In the genomic region with DNA sequence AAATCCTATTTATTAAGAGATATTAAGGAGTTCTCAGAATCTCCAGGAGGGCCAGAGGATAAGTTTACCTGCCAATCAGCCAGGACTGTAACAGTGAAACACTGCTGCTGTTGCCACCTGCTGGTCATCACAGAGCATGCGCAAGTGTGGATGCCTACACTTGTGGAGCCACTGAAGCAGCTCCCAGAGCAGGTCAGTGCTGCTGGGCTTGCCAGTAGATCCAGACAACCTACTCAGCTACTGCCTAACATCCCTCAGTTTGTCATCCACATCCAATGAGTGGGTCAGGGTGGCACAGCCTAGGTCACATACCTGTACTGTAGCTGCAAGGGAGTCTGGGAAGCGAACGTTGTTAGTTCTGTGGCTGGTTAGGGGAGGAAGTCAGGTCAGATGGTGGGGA, we compare ENCODE assay signal across 8 cellular contexts. TPM values are rescaled to one million over a fixed set of nuclear protein-coding genes. Genes with fewer than 3 reads are reported as not detected.
A peak's percentile ranks its signal among the peaks of the same experiment; 100 is the strongest.
DNase-seq lines count a peak whose midpoint lies in the region; ATAC-seq and TF ChIP-seq lines count a peak whose summit lies in the region.

No MANE protein-coding gene starts in this region.

- no peaks in the 10 kb centered on the region for H3K4me1 ChIP-seq in PC-3 (ENCODE audit: insufficient read depth, low read length)

- peaks cover 13% of the 10 kb centered on the region for H3K27me3 Mint-ChIP-seq in activated T-cell treated with anti-CD3 and anti-CD28 coated beads, Interleukin-2, amount 50 U/mL, for 72 hours (ENCODE audit: low read depth)

- CTCF ChIA-PET in PC-3 (lab: Charles Lee), result interaction anchor here (0.5 to 1.2 kb wide), 3 partner anchors 88 to 595 kb away, joined by 4 to 8 read pairs (median 5); no protein-coding TSS in a partner anchor

- POLR2A ChIA-PET in PC-3 (lab: Charles Lee; ENCODE audit: unreplicated experiment), result interaction anchor here (0.6 kb wide), 1 partner anchor 1486 kb away, joined by 6 read pairs; no protein-coding TSS in a partner anchor

- H3K4me2 ChIP-seq in PC-3 (ENCODE audit: low read length), result no peak overlapping the region

- H3K4me3 Mint-ChIP-seq in activated T-cell treated with anti-CD3 and anti-CD28 coated beads, Interleukin-2, amount 50 U/mL, for 72 hours, result no peak overlapping the region

- H3K79me2 ChIP-seq in PC-3 (ENCODE audit: low read length), result no peaks in the 10 kb centered on the region

- H3K27me3 ChIP-seq in PC-3 (ENCODE audit: low read length), result no peaks in the 10 kb centered on the region

- H3K4me3 ChIP-seq in PC-3 (ENCODE audit: low read length), result no peak overlapping the region

- H2AFZ ChIP-seq in PC-3 (ENCODE audit: low read length), result no peak overlapping the region

- no peaks in the 10 kb centered on the region for H3K9me2 ChIP-seq in PC-3 (replicated peaks; ENCODE audit: low read length)

- ATAC-seq in GM18511 (IDR thresholded peaks at IDR 0.05; ENCODE audit: unreplicated experiment) (peak; percentile 91), HG03025 (IDR thresholded peaks at IDR 0.05; ENCODE audit: low FRiP score, unreplicated experiment) (peak; percentile 78), PC-3 (peak; percentile 97), GM18870 (IDR thresholded peaks at IDR 0.05; ENCODE audit: unreplicated experiment) (no peak)
- ATAC-seq in activated T-cell treated with anti-CD3 and anti-CD28 coated beads, Interleukin-2, amount 50 U/mL, for 72 hours (replicated peaks in 1 of 2), result peak; percentile 89 to 90

- no TSS peak for BruUV-seq in PC-3 (replicated peaks; lab: Mats Ljungman, UMichigan)

- TF ChIP-seq CTCF in 22Rv1 (IDR thresholded peaks at IDR 0.05) (peak; percentile 82), PC-3 (conservative IDR thresholded peaks at IDR 0.05; ENCODE audit: low read depth, low read length) (peak; percentile 75)

- H3K27ac Mint-ChIP-seq in activated T-cell treated with anti-CD3 and anti-CD28 coated beads, Interleukin-2, amount 50 U/mL, for 72 hours, result no peak overlapping the region

- peaks cover 16% of the 10 kb centered on the region for H3K4me1 Mint-ChIP-seq in activated T-cell treated with anti-CD3 and anti-CD28 coated beads, Interleukin-2, amount 50 U/mL, for 72 hours (ENCODE audit: low read depth)

- no peak overlapping the region for H3K9ac ChIP-seq in PC-3 (ENCODE audit: low read length)

- no peaks in the 10 kb centered on the region for H3K36me3 Mint-ChIP-seq in activated T-cell treated with anti-CD3 and anti-CD28 coated beads, Interleukin-2, amount 50 U/mL, for 72 hours (ENCODE audit: insufficient read depth in 2 of 2)

- no peaks in the 10 kb centered on the region for H4K20me1 ChIP-seq in PC-3 (ENCODE audit: low read length)

- H3K9me3 ChIP-seq in PC-3 (ENCODE audit: low read length), result no peaks in the 10 kb centered on the region

- H3F3A ChIP-seq in PC-3 (ENCODE audit: low read length, unreplicated experiment), result no peaks in the 10 kb centered on the region

- H3K36me3 ChIP-seq in PC-3 (ENCODE audit: low read depth, low read length), result no peaks in the 10 kb centered on the region

- no peak overlapping the region for H3K27ac ChIP-seq in 22Rv1
- H3K27ac ChIP-seq in PC-3 (ENCODE audit: low read length), result no peak overlapping the region

- H3K9me3 Mint-ChIP-seq in activated T-cell treated with anti-CD3 and anti-CD28 coated beads, Interleukin-2, amount 50 U/mL, for 72 hours, result no peaks in the 10 kb centered on the region

- DNase-seq in PC-3 (peak; percentile 68), glomerular visceral epithelial cell (ENCODE audit: extremely low spot score) (peak; percentile 47)
- peak; percentile 48 to 60 for DNase-seq in activated T-cell treated with anti-CD3 and anti-CD28 coated beads, Interleukin-2, amount 50 U/mL, for 72 hours
- DNase-seq in stimulated activated CD4-positive, alpha-beta T cell treated with anti-CD3 and anti-CD28 coated beads, Interleukin-15, amount 100 ng/mL, for 24 hours, result peak; percentile 71

- intact Hi-C loops in PC-3 (cut with micrococcal nuclease), result loop anchor here (1.0 kb wide), 1 partner anchor 88 kb away; no protein-coding TSS in a partner anchor

RNA-seq across cellular contexts. Expression of gene NHSL1, which starts 18.3 kb away (rescaled TPM):
- total RNA-seq in PC-3 (2014; rRNA removed), result 4.8 and 6.1 TPM in 2 replicates
- 1 to 10 TPM; 1.2 to 1.6 TPM for total RNA-seq in activated T-cell treated with anti-CD3 and anti-CD28 coated beads, Interleukin-2, amount 50 U/mL, for 72 hours
